ENCODE assay signal across 15 cellular contexts in genomic region chr1:36645911-36646310, GRCh38.
DNase-seq lines count a peak whose midpoint lies in the region; TF ChIP-seq lines count a peak whose summit lies in the region.
"Had no signal": no experiment of that assay in that cellular context is flagged by ENCODE, and none has a peak within 500 bp of the region (broad histone marks: within the 10 kb centered on the region; RNA-seq: fewer than 3 reads in every experiment).

No MANE protein-coding gene starts in this region.

- H3K9me2 ChIP-seq in Karpas-422 (replicated peaks; ENCODE audit: insufficient read depth, low read length): no peaks in the 10 kb centered on the region

- no peak for DNase-seq in Karpas-422
- DNase-seq in retina: peak; percentile 90
- DNase-seq in COLO829 (ENCODE audit: low spot score): no peak
- no peak for DNase-seq in prostate gland (ENCODE audit: low spot score)
- DNase-seq in NCI-H748 (lab: John Stamatoyannopoulos, UW; ENCODE audit: unreplicated experiment): no peak
- DNase-seq: C1 segment of cervical spinal cord; Caco-2; CD4-positive, alpha-beta memory T cell; DMS153; DND-41; GM23248; H7; HFFc6 had no signal

- H3K27ac ChIP-seq in HEK293 (ENCODE audit: extremely low read depth, low read depth, low read length): no peak overlapping the region
- peak overlapping the region; percentile 82; the same call in 1 of the 2 replicates for H3K27ac ChIP-seq in Karpas-422 (ENCODE audit: low read length)
- no peak overlapping the region for H3K27ac ChIP-seq in prostate gland
- H3K27ac ChIP-seq: GM23248 had no signal

- POLR2A ChIA-PET in HEK293 (lab: Yijun Ruan, JAX): no interaction called here

- H3K36me3 ChIP-seq in HEK293 (ENCODE audit: control insufficient read depth in 2 of 2, insufficient read depth in 1 of 2, low read length in 2 of 2): no peaks in the 10 kb centered on the region
- H3K36me3 ChIP-seq in Karpas-422 (ENCODE audit: insufficient read depth, low read length): no peaks in the 10 kb centered on the region
- no peaks in the 10 kb centered on the region for H3K36me3 ChIP-seq in prostate gland

- no peak overlapping the region for H3K9ac ChIP-seq in Karpas-422 (ENCODE audit: low read length)
- H3K9ac ChIP-seq: GM23248 had no signal

- TF ChIP-seq CTCF in HEK293 (tag by site-specific recombination; IDR thresholded peaks at IDR 0.05): no peak
- TF ChIP-seq CTCF in prostate gland (IDR thresholded peaks at IDR 0.05): no peak

- intact Hi-C loops in prostate gland (cut with DNase I): no loop called here

- 74% methylated on average over 10 of the region's 10 CpGs for WGBS in prostate gland

- no peak overlapping the region for H2AFZ ChIP-seq in Karpas-422 (ENCODE audit: low read length)
- H2AFZ ChIP-seq: GM23248 had no signal

- CTCF ChIA-PET in HEK293 (lab: Yijun Ruan, JAX): interaction anchor here (0.6 kb wide), 1 partner anchor 37 kb away, joined by 3 read pairs; no protein-coding TSS in a partner anchor

- H3K4me1 ChIP-seq in HEK293 (ENCODE audit: control insufficient read depth, insufficient read depth, low read length): no peaks in the 10 kb centered on the region
- peaks cover 73% of the 10 kb centered on the region for H3K4me1 ChIP-seq in Karpas-422 (ENCODE audit: low read length)
- no peaks in the 10 kb centered on the region for H3K4me1 ChIP-seq in prostate gland (replicated peaks)
- H3K4me1 ChIP-seq: Caco-2 had no signal

- no peaks in the 10 kb centered on the region for H3K79me2 ChIP-seq in Karpas-422 (ENCODE audit: low read length)

- no peaks in the 10 kb centered on the region for H4K20me1 ChIP-seq in Karpas-422 (ENCODE audit: insufficient read depth, low read depth, low read length)

- H3K4me2 ChIP-seq in Karpas-422 (ENCODE audit: low read depth, low read length, poor library complexity, severe bottlenecking): no peak overlapping the region

- H3K4me3 ChIP-seq in HEK293 (ENCODE audit: low read depth, low read length): no peak overlapping the region
- H3K4me3 ChIP-seq in Karpas-422 (ENCODE audit: low read length): no peak overlapping the region
- H3K4me3 ChIP-seq in prostate gland: no peak overlapping the region
- H3K4me3 ChIP-seq: GM12878, GM23248 had no signal

- no peaks in the 10 kb centered on the region for H3K9me3 ChIP-seq in HEK293 (ENCODE audit: control insufficient read depth, insufficient read depth, low read depth, low read length)
- no peaks in the 10 kb centered on the region for H3K9me3 ChIP-seq in Karpas-422 (ENCODE audit: low read length)
- H3K9me3 ChIP-seq in prostate gland: no peaks in the 10 kb centered on the region
- H3K9me3 ChIP-seq: Caco-2 had no signal

- H3K27me3 ChIP-seq in Karpas-422 (ENCODE audit: low read length) (no peaks in the 10 kb centered on the region), prostate gland (replicated peaks; ENCODE audit: insufficient read depth) (no peaks in the 10 kb centered on the region)

- no peak for TF ChIP-seq POLR2A in prostate gland (IDR thresholded peaks at IDR 0.05)

TF ChIP-seq in HEK293, 187 proteins besides CTCF, POLR2A, EP300 and RAD21:
- TF ChIP-seq ZNF600 (tag by site-specific recombination; IDR thresholded peaks at IDR 0.05): peak; percentile 54; the same call in 1 of the 2 replicates
- TF ChIP-seq ZNF133 (tag by site-specific recombination; IDR thresholded peaks at IDR 0.05): no peak
- TF ChIP-seq ZNF704 (tag by site-specific recombination; IDR thresholded peaks at IDR 0.05): no peak
